In the genomic region with DNA sequence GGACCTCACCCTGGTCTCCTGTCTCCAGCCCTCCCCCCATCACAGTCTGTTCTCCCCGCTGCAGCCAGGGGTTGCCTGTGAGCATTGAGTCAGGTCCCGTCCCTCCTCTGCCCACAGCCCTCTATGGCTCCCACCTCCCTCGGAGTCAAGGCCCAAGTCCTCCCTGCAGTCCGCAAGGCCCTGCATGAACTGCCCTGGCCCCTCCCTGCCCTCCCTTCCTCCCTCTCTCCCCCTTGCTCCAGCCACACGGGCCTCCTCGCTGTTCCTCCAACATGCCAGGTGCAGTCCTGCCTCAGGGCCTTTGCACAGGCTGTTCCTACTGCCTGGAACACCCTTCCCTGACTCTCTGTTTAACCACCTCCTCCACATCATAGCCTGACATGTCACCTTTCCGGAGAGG, we compare ENCODE assay signal across 22 cellular contexts. TPM values are rescaled to one million over a fixed set of nuclear protein-coding genes. Genes with fewer than 3 reads are reported as not detected.
"Had no signal": no experiment of that assay in that cellular context is flagged by ENCODE, and none has a peak within 500 bp of the region (broad histone marks: within the 10 kb centered on the region; RNA-seq: fewer than 3 reads in every experiment).

No MANE protein-coding gene starts in this region.

- H3K27ac ChIP-seq: dorsolateral prefrontal cortex, gastroesophageal sphincter, psoas muscle, thyroid gland, upper lobe of right lung had no signal

- ATAC-seq: gastroesophageal sphincter, left colon, left ventricle myocardium superior, psoas muscle, sciatic nerve, upper lobe of right lung had no signal

- H3K4me3 ChIP-seq: dorsolateral prefrontal cortex, gastroesophageal sphincter, lung, psoas muscle, thyroid gland, upper lobe of right lung had no signal

- H3K9me3 ChIP-seq: thyroid gland had no signal

- H3K4me1 ChIP-seq: psoas muscle, upper lobe of right lung had no signal

- H3K36me3 ChIP-seq: gastroesophageal sphincter, thyroid gland, upper lobe of right lung had no signal

- DNase-seq: central memory CD4-positive, alpha-beta T cell; cortex of kidney; dorsolateral prefrontal cortex; effector CD8-positive, alpha-beta T cell; esophagus squamous epithelium; foreskin fibroblast; glutamatergic neuron; immature natural killer cell; left colon; left ventricle myocardium superior; mesendoderm; naive B cell; psoas muscle; retina; stimulated activated CD4-positive, alpha-beta T cell treated with anti-CD3 and anti-CD28 coated beads, Interleukin-12 subunit alpha, Interleukin-12 subunit beta, amount 100 ng/mL, for 4 hours; stimulated activated naive CD4-positive, alpha-beta T cell treated with Interleukin-2 at 50 U/mL for 16 hours; thyroid gland; upper lobe of right lung had no signal

RNA-seq across cellular contexts. Expression of a gene that starts 2.8 kb away (rescaled TPM):
- total RNA-seq: left ventricle myocardium superior, skeletal muscle tissue, thyroid gland had no signal
